In genomic region chr9:101448680-101449070, GRCh38 we compare ENCODE assay signal across 1 cellular context.
TF ChIP-seq lines count a peak whose summit lies in the region.

No MANE protein-coding gene starts in this region.

TF ChIP-seq in HCT116, 20 proteins besides CTCF, POLR2A, EP300 and RAD21 (continued from another document):
- no peak for TF ChIP-seq EZH2phosphoT487 (IDR thresholded peaks at IDR 0.05; ENCODE audit: borderline replicate concordance)
- TF ChIP-seq TCF7L2 (IDR thresholded peaks at IDR 0.05; ENCODE audit: borderline replicate concordance, extremely low read depth, insufficient read depth, insufficient read length) = no peak
- TF ChIP-seq YY1 (IDR thresholded peaks at IDR 0.05; ENCODE audit: extremely low read depth, insufficient replicate concordance, low read depth, low read length) = no peak
- no peak for TF ChIP-seq JUND (IDR thresholded peaks at IDR 0.05)
- TF ChIP-seq POLR2AphosphoS5 (IDR thresholded peaks at IDR 0.05; ENCODE audit: low read depth, low read length) = no peak
- TF ChIP-seq REST (IDR thresholded peaks at IDR 0.05; ENCODE audit: low read depth) = no peak
- no peak for TF ChIP-seq CEBPB (IDR thresholded peaks at IDR 0.05; ENCODE audit: low read depth)
- TF ChIP-seq EGR1 (IDR thresholded peaks at IDR 0.05; ENCODE audit: low read depth) = no peak
- TF ChIP-seq FOSL1 (IDR thresholded peaks at IDR 0.05; ENCODE audit: low read depth) = no peak
- no peak for TF ChIP-seq ZBTB33 (IDR thresholded peaks at IDR 0.05; ENCODE audit: extremely low read depth, insufficient replicate concordance, low read length)
- no peak for TF ChIP-seq EZH2 (IDR thresholded peaks at IDR 0.05)
- TF ChIP-seq SIN3A (IDR thresholded peaks at IDR 0.05; ENCODE audit: low read depth) = no peak
